In the genomic region with DNA sequence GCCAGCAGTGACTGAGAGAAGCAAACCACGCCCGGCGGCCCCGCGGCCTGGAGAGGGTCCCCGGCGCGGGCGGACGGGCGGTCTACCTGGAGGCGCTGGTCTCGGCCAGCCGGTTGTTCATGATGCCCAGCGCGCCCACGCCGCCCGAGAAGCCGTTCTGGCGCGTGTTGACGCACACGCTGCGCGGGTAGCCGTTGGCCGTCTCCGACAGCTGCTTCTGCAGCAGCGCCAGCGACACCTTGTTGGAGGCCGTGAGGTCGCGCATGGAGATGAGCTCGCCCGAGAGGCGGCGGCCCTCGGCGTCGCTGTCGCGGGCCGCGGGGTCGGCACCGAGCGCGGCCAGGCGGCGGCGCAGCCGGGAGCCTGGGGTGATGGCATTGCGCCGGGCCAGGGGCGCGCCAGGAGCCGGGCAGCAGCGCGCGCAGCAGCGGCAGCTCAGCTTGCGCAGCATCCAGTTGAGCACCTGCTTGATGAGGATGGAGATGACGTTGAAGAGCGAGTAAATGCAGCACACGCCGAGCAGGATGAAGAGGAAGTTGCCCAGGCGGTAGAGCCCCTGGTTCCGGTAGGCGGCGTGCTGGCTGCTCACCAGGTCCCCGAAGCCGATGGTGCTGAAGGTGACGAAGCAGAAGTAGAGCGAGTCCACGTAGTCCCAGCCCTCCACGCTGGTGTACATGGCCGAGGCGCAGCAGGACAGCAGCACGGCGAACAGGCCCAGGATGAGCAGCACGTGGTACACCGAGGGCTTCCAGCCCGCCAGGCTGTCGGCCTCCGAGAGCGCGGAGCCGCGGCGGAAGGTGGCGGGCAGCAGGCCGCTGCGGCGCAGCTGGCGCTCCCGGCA, we compare ENCODE assay signal across 2 cellular contexts.
TF ChIP-seq lines count a peak whose summit lies in the region.

No MANE protein-coding gene starts in this region.

TF ChIP-seq in liver, 16 proteins besides CTCF, POLR2A, EP300 and RAD21 (continued from another document):
- TF ChIP-seq, protein P1, sequence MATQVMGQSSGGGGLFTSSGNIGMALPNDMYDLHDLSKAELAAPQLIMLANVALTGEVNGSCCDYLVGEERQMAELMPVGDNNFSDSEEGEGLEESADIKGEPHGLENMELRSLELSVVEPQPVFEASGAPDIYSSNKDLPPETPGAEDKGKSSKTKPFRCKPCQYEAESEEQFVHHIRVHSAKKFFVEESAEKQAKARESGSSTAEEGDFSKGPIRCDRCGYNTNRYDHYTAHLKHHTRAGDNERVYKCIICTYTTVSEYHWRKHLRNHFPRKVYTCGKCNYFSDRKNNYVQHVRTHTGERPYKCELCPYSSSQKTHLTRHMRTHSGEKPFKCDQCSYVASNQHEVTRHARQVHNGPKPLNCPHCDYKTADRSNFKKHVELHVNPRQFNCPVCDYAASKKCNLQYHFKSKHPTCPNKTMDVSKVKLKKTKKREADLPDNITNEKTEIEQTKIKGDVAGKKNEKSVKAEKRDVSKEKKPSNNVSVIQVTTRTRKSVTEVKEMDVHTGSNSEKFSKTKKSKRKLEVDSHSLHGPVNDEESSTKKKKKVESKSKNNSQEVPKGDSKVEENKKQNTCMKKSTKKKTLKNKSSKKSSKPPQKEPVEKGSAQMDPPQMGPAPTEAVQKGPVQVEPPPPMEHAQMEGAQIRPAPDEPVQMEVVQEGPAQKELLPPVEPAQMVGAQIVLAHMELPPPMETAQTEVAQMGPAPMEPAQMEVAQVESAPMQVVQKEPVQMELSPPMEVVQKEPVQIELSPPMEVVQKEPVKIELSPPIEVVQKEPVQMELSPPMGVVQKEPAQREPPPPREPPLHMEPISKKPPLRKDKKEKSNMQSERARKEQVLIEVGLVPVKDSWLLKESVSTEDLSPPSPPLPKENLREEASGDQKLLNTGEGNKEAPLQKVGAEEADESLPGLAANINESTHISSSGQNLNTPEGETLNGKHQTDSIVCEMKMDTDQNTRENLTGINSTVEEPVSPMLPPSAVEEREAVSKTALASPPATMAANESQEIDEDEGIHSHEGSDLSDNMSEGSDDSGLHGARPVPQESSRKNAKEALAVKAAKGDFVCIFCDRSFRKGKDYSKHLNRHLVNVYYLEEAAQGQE (IDR thresholded peaks at IDR 0.05): peak; percentile 72

TF ChIP-seq in HepG2, 621 proteins besides CTCF, POLR2A, EP300 and RAD21:
- TF ChIP-seq, protein P2, sequence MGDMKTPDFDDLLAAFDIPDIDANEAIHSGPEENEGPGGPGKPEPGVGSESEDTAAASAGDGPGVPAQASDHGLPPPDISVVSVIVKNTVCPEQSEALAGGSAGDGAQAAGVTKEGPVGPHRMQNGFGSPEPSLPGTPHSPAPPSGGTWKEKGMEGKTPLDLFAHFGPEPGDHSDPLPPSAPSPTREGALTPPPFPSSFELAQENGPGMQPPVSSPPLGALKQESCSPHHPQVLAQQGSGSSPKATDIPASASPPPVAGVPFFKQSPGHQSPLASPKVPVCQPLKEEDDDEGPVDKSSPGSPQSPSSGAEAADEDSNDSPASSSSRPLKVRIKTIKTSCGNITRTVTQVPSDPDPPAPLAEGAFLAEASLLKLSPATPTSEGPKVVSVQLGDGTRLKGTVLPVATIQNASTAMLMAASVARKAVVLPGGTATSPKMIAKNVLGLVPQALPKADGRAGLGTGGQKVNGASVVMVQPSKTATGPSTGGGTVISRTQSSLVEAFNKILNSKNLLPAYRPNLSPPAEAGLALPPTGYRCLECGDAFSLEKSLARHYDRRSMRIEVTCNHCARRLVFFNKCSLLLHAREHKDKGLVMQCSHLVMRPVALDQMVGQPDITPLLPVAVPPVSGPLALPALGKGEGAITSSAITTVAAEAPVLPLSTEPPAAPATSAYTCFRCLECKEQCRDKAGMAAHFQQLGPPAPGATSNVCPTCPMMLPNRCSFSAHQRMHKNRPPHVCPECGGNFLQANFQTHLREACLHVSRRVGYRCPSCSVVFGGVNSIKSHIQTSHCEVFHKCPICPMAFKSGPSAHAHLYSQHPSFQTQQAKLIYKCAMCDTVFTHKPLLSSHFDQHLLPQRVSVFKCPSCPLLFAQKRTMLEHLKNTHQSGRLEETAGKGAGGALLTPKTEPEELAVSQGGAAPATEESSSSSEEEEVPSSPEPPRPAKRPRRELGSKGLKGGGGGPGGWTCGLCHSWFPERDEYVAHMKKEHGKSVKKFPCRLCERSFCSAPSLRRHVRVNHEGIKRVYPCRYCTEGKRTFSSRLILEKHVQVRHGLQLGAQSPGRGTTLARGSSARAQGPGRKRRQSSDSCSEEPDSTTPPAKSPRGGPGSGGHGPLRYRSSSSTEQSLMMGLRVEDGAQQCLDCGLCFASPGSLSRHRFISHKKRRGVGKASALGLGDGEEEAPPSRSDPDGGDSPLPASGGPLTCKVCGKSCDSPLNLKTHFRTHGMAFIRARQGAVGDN (CRISPR knock-in tag; IDR thresholded peaks at IDR 0.05): no peak
- TF ChIP-seq KLF12 (CRISPR knock-in tag; IDR thresholded peaks at IDR 0.05; ENCODE audit: borderline replicate concordance) (no peak), ZNF431 (CRISPR knock-in tag; IDR thresholded peaks at IDR 0.05; ENCODE audit: borderline replicate concordance, low read depth) (no peak), SSRP1 (CRISPR knock-in tag; IDR thresholded peaks at IDR 0.05) (no peak), MXD4 (CRISPR knock-in tag; IDR thresholded peaks at IDR 0.05) (no peak), SIX4 (CRISPR knock-in tag; IDR thresholded peaks at IDR 0.05) (no peak), NR2C2 (CRISPR knock-in tag; IDR thresholded peaks at IDR 0.05; ENCODE audit: borderline replicate concordance) (no peak)
- TF ChIP-seq, protein P3, sequence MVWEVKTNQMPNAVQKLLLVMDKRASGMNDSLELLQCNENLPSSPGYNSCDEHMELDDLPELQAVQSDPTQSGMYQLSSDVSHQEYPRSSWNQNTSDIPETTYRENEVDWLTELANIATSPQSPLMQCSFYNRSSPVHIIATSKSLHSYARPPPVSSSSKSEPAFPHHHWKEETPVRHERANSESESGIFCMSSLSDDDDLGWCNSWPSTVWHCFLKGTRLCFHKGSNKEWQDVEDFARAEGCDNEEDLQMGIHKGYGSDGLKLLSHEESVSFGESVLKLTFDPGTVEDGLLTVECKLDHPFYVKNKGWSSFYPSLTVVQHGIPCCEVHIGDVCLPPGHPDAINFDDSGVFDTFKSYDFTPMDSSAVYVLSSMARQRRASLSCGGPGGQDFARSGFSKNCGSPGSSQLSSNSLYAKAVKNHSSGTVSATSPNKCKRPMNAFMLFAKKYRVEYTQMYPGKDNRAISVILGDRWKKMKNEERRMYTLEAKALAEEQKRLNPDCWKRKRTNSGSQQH (CRISPR knock-in tag; IDR thresholded peaks at IDR 0.05; ENCODE audit: low read depth): no peak
- TF ChIP-seq, protein P4, sequence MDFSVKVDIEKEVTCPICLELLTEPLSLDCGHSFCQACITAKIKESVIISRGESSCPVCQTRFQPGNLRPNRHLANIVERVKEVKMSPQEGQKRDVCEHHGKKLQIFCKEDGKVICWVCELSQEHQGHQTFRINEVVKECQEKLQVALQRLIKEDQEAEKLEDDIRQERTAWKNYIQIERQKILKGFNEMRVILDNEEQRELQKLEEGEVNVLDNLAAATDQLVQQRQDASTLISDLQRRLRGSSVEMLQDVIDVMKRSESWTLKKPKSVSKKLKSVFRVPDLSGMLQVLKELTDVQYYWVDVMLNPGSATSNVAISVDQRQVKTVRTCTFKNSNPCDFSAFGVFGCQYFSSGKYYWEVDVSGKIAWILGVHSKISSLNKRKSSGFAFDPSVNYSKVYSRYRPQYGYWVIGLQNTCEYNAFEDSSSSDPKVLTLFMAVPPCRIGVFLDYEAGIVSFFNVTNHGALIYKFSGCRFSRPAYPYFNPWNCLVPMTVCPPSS (IDR thresholded peaks at IDR 0.05): no peak
